Comparison of ENCODE assay signal across 9 cellular contexts in the genomic region with DNA sequence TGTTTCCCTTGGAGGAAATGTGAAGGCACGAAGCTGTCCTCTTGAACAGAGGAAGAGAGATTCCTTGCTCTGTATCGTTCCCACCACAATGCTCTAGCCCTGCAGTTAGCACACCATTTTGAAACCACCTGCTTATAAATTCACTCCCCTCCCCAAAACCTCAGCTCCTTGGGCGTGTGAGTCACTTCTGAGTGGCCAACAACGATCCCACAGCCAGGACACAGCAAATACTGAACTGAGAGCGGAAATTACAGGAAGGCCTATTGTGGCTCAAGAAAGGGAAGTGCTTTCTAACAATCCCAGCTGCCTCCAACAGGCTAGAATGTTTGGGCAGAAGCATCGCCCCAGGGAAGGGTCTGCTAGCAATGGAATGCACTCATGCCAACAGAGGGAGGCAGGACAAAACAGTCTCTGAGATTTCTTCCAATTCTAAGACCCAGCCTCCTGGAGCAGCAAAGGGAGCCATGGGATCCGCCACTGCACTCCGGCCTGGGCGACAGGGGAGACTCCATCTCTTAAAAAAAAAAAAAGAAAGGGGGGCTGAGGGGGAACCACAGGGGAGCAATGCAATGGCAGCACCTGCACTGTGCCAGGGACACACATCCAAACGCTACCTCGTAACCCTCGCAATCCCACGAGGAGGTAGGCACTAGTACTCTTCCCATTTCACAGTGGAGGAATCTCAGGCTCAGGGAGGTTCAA. TPM values are rescaled to one million over a fixed set of nuclear protein-coding genes. Genes with fewer than 3 reads are reported as not detected.
DNase-seq lines count a peak whose midpoint lies in the region; ATAC-seq and TF ChIP-seq lines count a peak whose summit lies in the region.
"Had no signal": no experiment of that assay in that cellular context is flagged by ENCODE, and none has a peak within 500 bp of the region (broad histone marks: within the 10 kb centered on the region; RNA-seq: fewer than 3 reads in every experiment).

No MANE protein-coding gene starts in this region.

- DNase-seq in osteoblast (ENCODE audit: insufficient read length, low spot score, missing footprints) (no peak), cerebellum (ENCODE audit: low spot score) (no peak), omental fat pad (ENCODE audit: low spot score) (no peak)

- TF ChIP-seq CTCF in GM12875 (IDR thresholded peaks at IDR 0.05; ENCODE audit: borderline replicate concordance, insufficient read depth, low read depth, low read length) (no peak), osteoblast (IDR thresholded peaks at IDR 0.05; ENCODE audit: extremely low read depth, low read depth, low read length) (no peak), omental fat pad (IDR thresholded peaks at IDR 0.05) (no peak)

- peak overlapping the region; percentile 8 for H3K4me3 ChIP-seq in GM12875 (ENCODE audit: low read depth, low read length)
- H3K4me3 ChIP-seq in ectodermal cell (ENCODE audit: insufficient read depth, low read depth, low read length) = no peak overlapping the region
- H3K4me3 ChIP-seq in osteoblast (ENCODE audit: insufficient read depth, low read length) = no peak overlapping the region

- H3K27me3 ChIP-seq in ectodermal cell (ENCODE audit: control insufficient read depth, insufficient read depth, low read length, poor library complexity, severe bottlenecking) (no peaks in the 10 kb centered on the region), osteoblast (ENCODE audit: insufficient read depth, low read length) (no peaks in the 10 kb centered on the region)
- H3K27me3 ChIP-seq: foreskin keratinocyte had no signal

- peak overlapping the region; percentile 16 for H2AFZ ChIP-seq in osteoblast (ENCODE audit: low read length)

- H4K20me1 ChIP-seq in osteoblast (ENCODE audit: insufficient read depth, low read length) = no peaks in the 10 kb centered on the region

- no peak overlapping the region for H3K4me2 ChIP-seq in osteoblast (ENCODE audit: insufficient read depth, low read length)

- no peak for ATAC-seq in omental fat pad (ENCODE audit: low FRiP score)
- no peak for ATAC-seq in GM18519 (IDR thresholded peaks at IDR 0.05; ENCODE audit: low FRiP score, unreplicated experiment)
- ATAC-seq in HG03045 (IDR thresholded peaks at IDR 0.05; ENCODE audit: unreplicated experiment) = no peak
- ATAC-seq: foreskin keratinocyte had no signal

- H3K4me1 ChIP-seq in ectodermal cell (ENCODE audit: control insufficient read depth, insufficient read depth, low read length) (peaks cover 13% of the 10 kb centered on the region), osteoblast (ENCODE audit: insufficient read depth, low read length) (peaks cover 34% of the 10 kb centered on the region)
- H3K4me1 ChIP-seq: foreskin keratinocyte had no signal

- H3K27ac ChIP-seq in ectodermal cell (ENCODE audit: insufficient read depth, low read depth, low read length, poor library complexity, severe bottlenecking) (peak overlapping the region; percentile 74), osteoblast (ENCODE audit: low read depth, low read length) (no peak overlapping the region)
- H3K27ac ChIP-seq: foreskin keratinocyte had no signal

- 74 to 82% methylated on average over 13 of the region's 13 CpGs for WGBS in ectodermal cell, 2 experiments

- H3K79me2 ChIP-seq in osteoblast (ENCODE audit: insufficient read depth, low read length) = peaks cover 9% of the 10 kb centered on the region

- H3K9me3 ChIP-seq in ectodermal cell (ENCODE audit: control insufficient read depth, low read length) (no peaks in the 10 kb centered on the region), osteoblast (ENCODE audit: low read depth, low read length) (no peaks in the 10 kb centered on the region)

- H3K36me3 ChIP-seq in ectodermal cell (ENCODE audit: control insufficient read depth, insufficient read depth, low read length) (no peaks in the 10 kb centered on the region), osteoblast (ENCODE audit: insufficient read depth, low read length) (no peaks in the 10 kb centered on the region)

TF ChIP-seq in PFSK-1, 5 proteins besides CTCF, POLR2A, EP300 and RAD21:
- TF ChIP-seq POLR2AphosphoS5 (IDR thresholded peaks at IDR 0.05; ENCODE audit: low read depth, low read length) (peak; percentile 28; the same call in 1 of the 2 replicates), TAF1 (IDR thresholded peaks at IDR 0.05; ENCODE audit: borderline replicate concordance, insufficient read depth, low read length) (no peak)

RNA-seq across cellular contexts. Expression of a gene that starts 1.9 kb away (rescaled TPM):
- polyA plus RNA-seq in PFSK-1 (2012; ENCODE audit: insufficient read length, low read depth) = 20.2 TPM
- 9.3 TPM for polyA plus RNA-seq in ectodermal cell (2013, experiment 1 of 4)
- polyA plus RNA-seq in ectodermal cell (2013, experiment 2 of 4) = 10.5 TPM
- 7.3 TPM for polyA plus RNA-seq in ectodermal cell (2013, experiment 3 of 4)
- polyA plus RNA-seq in ectodermal cell (2013, experiment 4 of 4) = 8.8 TPM
- total RNA-seq in osteoblast = 6.9 and 7.7 TPM in 2 replicates
- 4.7 TPM for total RNA-seq in cerebellum
- 10 to 100 TPM in 3 of 4 donors, 1 to 10 TPM in 1; 7.6 to 14.0 (median 10.3) TPM for total RNA-seq in omental fat pad

RNA-seq across cellular contexts. Expression of a gene that starts 2.1 kb away (rescaled TPM):
- 2.5 TPM for polyA plus RNA-seq in PFSK-1 (2012; ENCODE audit: insufficient read length, low read depth)
- 5.4 TPM for polyA plus RNA-seq in ectodermal cell (2013, experiment 1 of 4)
- 7.9 TPM for polyA plus RNA-seq in ectodermal cell (2013, experiment 2 of 4)
- polyA plus RNA-seq in ectodermal cell (2013, experiment 3 of 4) = 6.8 TPM
- polyA plus RNA-seq in ectodermal cell (2013, experiment 4 of 4) = 6.6 TPM
- 3.2 and 4.3 TPM in 2 replicates for total RNA-seq in osteoblast
- 5.2 TPM for total RNA-seq in cerebellum
- 1 to 10 TPM in 3 of 4 donors, under 1 TPM in 1; 0.47 to 2.4 (median 1.2) TPM for total RNA-seq in omental fat pad

RNA-seq across cellular contexts. Expression of a gene that starts 58.6 kb away (rescaled TPM):
- not detected for polyA plus RNA-seq in PFSK-1 (2012; ENCODE audit: insufficient read length, low read depth)
- polyA plus RNA-seq in ectodermal cell (2013, experiment 1 of 4) = 456 TPM
- polyA plus RNA-seq in ectodermal cell (2013, experiment 2 of 4) = 354 TPM
- 5,846 TPM for polyA plus RNA-seq in ectodermal cell (2013, experiment 3 of 4)
- 2,286 TPM for polyA plus RNA-seq in ectodermal cell (2013, experiment 4 of 4)
- total RNA-seq in osteoblast (not detected in 2 replicates), cerebellum (not detected), omental fat pad (not detected)
- total RNA-seq: foreskin keratinocyte had no signal
- polyA plus RNA-seq: foreskin keratinocyte had no signal
